Comparison of ENCODE assay signal across 8 cellular contexts in the genomic region with DNA sequence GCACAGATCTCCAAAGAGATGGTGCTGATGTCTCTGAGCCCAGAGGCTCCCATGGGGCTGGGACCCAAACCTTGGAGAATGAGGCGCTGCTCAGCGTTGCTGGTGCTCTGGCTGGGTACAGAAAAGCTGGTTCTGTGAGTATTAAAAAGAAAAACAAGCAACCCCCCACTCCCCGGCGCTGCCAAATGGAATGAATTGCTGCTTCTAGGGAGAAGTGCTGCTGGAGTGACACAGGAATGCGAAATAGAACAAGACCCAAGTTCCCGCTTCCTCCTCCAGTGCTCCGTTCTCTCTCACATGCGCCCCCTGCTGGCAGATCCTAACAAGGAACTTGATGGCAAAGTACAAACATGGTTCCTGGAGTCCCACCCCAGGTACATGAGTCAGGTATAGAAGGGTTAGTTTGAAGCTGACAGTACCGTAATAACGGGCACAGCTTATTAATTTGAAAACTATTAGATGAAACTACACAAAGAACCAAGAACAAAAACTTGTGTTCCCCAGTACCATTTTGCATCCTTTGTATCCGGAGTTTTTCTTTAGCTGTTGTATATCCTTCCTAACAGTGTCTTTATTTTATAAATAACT. TPM values are rescaled to one million over a fixed set of nuclear protein-coding genes. Genes with fewer than 3 reads are reported as not detected.
DNase-seq lines count a peak whose midpoint lies in the region; ATAC-seq and TF ChIP-seq lines count a peak whose summit lies in the region.

No MANE protein-coding gene starts in this region.

- H3K4me3 ChIP-seq in BLaER1 treated with 17β-estradiol and CSF1 and Interleukin-3, amounts not matched to agents 10 nM and 100 nM: no peak overlapping the region
- H3K4me3 ChIP-seq in kidney epithelial cell (ENCODE audit: low read depth, low read length): no peak overlapping the region

- H3K9ac ChIP-seq in BLaER1 treated with 17β-estradiol and CSF1 and Interleukin-3, amounts not matched to agents 10 nM and 100 nM: no peak overlapping the region

- H4K20me1 ChIP-seq in BLaER1 treated with 17β-estradiol and CSF1 and Interleukin-3, amounts not matched to agents 10 nM and 100 nM: peaks cover 0 to 24% (median 8%) of the 10 kb centered on the region in 11 experiments; a peak in 7 of 22 replicates

- peak; percentile 42 for ATAC-seq in HG02610 (IDR thresholded peaks at IDR 0.05; ENCODE audit: unreplicated experiment)
- ATAC-seq in activated CD4-positive, CD25-positive, alpha-beta regulatory T cell treated with anti-CD3 and anti-CD28 coated beads, Interleukin-2, amount 50 U/mL, for 24 hours: peak; percentile 74 to 77
- ATAC-seq in GM19023 (IDR thresholded peaks at IDR 0.05; ENCODE audit: unreplicated experiment): no peak

- H3K27me3 ChIP-seq in BLaER1 treated with 17β-estradiol and CSF1 and Interleukin-3, amounts not matched to agents 10 nM and 100 nM: no peaks in the 10 kb centered on the region
- H3K27me3 ChIP-seq in kidney epithelial cell (ENCODE audit: control insufficient read depth, insufficient read depth, low read length): no peaks in the 10 kb centered on the region

- H3K27ac ChIP-seq in BLaER1 treated with 17β-estradiol and CSF1 and Interleukin-3, amounts not matched to agents 10 nM and 100 nM: no peak overlapping the region

- DNase-seq in NCI-H510A treated with DMSO at 0.1 percent for 48 hours (lab: John Stamatoyannopoulos, UW) (peak; percentile 82), kidney epithelial cell (ENCODE audit: low read depth) (peak; percentile 77)
- peak; percentile 82 for DNase-seq in central memory CD4-positive, alpha-beta T cell
- DNase-seq in stimulated activated CD4-positive, alpha-beta T cell treated with anti-CD3 and anti-CD28 coated beads, Interleukin-1b, Interleukin-23, amount 100 ng/mL, for 24 hours (ENCODE audit: low read depth in 4 of 4, low spot score in 1 of 4): peak; percentile 92 to 98 (median 97)

- TF ChIP-seq CTCF in kidney epithelial cell (IDR thresholded peaks at IDR 0.05; ENCODE audit: insufficient read depth, low read length, poor library complexity, severe bottlenecking): peak; percentile 88

- H3K4me1 ChIP-seq in BLaER1 treated with 17β-estradiol and CSF1 and Interleukin-3, amounts not matched to agents 10 nM and 100 nM: peaks cover 20 to 31% (median 22%) of the 10 kb centered on the region in 10 experiments

- peak overlapping the region; percentile 23 to 82 (median 60); a peak in 16 of 22 replicates for H3K4me2 ChIP-seq in BLaER1 treated with 17β-estradiol and CSF1 and Interleukin-3, amounts not matched to agents 10 nM and 100 nM

- H3K9me3 ChIP-seq in BLaER1 treated with 17β-estradiol and CSF1 and Interleukin-3, amounts not matched to agents 10 nM and 100 nM (replicated peaks in 1 of 11): peaks cover 0 to 2% (median under 1%) of the 10 kb centered on the region in 11 experiments; a peak in 9 of 22 replicates

- peaks cover 9 to 19% (median 16%) of the 10 kb centered on the region in 11 experiments for H3K36me3 ChIP-seq in BLaER1 treated with 17β-estradiol and CSF1 and Interleukin-3, amounts not matched to agents 10 nM and 100 nM
- no peaks in the 10 kb centered on the region for H3K36me3 ChIP-seq in kidney epithelial cell (ENCODE audit: control insufficient read depth, insufficient read depth, low read length)

RNA-seq across cellular contexts. Expression of gene DDX27, which starts 2.1 kb away (rescaled TPM):
- total RNA-seq in kidney epithelial cell: 49.6 and 52.2 TPM in 2 replicates

RNA-seq across cellular contexts. Expression of gene STAU1, which starts 29.0 kb away (rescaled TPM):
- total RNA-seq in kidney epithelial cell: 72.5 and 81.6 TPM in 2 replicates
